2 cellular contexts compared by ENCODE assay signal in the genomic region with DNA sequence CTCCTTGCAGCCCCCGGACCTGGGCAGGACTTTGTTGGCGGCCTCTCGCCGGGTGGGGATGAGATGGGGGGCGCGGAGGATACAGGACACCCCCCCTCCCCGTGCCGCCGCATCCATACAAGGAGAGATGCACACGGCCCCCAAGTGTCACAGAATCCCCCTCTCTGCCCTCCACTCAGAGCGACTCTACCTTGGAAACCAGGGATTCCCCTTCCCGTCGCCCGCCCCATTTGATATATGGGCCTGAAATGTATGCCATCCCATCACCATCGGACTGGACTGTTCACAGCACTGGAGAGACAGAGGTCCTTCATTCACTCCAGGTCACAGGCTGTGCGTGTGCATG.
TF ChIP-seq lines count a peak whose summit lies in the region.

No MANE protein-coding gene starts in this region.

TF ChIP-seq in GM12878, 131 proteins besides CTCF, POLR2A, EP300 and RAD21:
- TF ChIP-seq NR2C1 (IDR thresholded peaks at IDR 0.05) (no peak), SIN3A (IDR thresholded peaks at IDR 0.05; ENCODE audit: low read depth, low read length) (no peak), ZNF207 (IDR thresholded peaks at IDR 0.05; ENCODE audit: borderline replicate concordance) (no peak), CHD1 (IDR thresholded peaks at IDR 0.05; ENCODE audit: low read depth, low read length) (no peak), RELA (IDR thresholded peaks at IDR 0.05; ENCODE audit: borderline replicate concordance, partially characterized antibody) (no peak), BCLAF1 (IDR thresholded peaks at IDR 0.05) (no peak), BHLHE40 (IDR thresholded peaks at IDR 0.05; ENCODE audit: borderline replicate concordance in 1 of 2, low read depth in 2 of 2, low read length in 1 of 2) (no peak), CEBPB (IDR thresholded peaks at IDR 0.05; ENCODE audit: borderline replicate concordance in 1 of 2, low read depth in 2 of 2, low read length in 2 of 2) (no peak), POU2F2 (IDR thresholded peaks at IDR 0.05; ENCODE audit: borderline replicate concordance, low read depth, low read length) (no peak), SP1 (IDR thresholded peaks at IDR 0.05; ENCODE audit: low read depth, low read length) (no peak), ESRRA (IDR thresholded peaks at IDR 0.05; ENCODE audit: low read length) (no peak), PML (IDR thresholded peaks at IDR 0.05; ENCODE audit: low read length) (no peak), MYB (IDR thresholded peaks at IDR 0.05; ENCODE audit: borderline replicate concordance, low read depth, low read length) (no peak)
- TF ChIP-seq, protein P1, sequence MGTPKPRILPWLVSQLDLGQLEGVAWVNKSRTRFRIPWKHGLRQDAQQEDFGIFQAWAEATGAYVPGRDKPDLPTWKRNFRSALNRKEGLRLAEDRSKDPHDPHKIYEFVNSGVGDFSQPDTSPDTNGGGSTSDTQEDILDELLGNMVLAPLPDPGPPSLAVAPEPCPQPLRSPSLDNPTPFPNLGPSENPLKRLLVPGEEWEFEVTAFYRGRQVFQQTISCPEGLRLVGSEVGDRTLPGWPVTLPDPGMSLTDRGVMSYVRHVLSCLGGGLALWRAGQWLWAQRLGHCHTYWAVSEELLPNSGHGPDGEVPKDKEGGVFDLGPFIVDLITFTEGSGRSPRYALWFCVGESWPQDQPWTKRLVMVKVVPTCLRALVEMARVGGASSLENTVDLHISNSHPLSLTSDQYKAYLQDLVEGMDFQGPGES (IDR thresholded peaks at IDR 0.05): no peak
- TF ChIP-seq, protein P2, sequence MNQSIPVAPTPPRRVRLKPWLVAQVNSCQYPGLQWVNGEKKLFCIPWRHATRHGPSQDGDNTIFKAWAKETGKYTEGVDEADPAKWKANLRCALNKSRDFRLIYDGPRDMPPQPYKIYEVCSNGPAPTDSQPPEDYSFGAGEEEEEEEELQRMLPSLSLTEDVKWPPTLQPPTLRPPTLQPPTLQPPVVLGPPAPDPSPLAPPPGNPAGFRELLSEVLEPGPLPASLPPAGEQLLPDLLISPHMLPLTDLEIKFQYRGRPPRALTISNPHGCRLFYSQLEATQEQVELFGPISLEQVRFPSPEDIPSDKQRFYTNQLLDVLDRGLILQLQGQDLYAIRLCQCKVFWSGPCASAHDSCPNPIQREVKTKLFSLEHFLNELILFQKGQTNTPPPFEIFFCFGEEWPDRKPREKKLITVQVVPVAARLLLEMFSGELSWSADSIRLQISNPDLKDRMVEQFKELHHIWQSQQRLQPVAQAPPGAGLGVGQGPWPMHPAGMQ (IDR thresholded peaks at IDR 0.05; ENCODE audit: borderline replicate concordance): no peak

TF ChIP-seq in liver, 16 proteins besides CTCF, POLR2A, EP300 and RAD21:
- TF ChIP-seq, protein P3, sequence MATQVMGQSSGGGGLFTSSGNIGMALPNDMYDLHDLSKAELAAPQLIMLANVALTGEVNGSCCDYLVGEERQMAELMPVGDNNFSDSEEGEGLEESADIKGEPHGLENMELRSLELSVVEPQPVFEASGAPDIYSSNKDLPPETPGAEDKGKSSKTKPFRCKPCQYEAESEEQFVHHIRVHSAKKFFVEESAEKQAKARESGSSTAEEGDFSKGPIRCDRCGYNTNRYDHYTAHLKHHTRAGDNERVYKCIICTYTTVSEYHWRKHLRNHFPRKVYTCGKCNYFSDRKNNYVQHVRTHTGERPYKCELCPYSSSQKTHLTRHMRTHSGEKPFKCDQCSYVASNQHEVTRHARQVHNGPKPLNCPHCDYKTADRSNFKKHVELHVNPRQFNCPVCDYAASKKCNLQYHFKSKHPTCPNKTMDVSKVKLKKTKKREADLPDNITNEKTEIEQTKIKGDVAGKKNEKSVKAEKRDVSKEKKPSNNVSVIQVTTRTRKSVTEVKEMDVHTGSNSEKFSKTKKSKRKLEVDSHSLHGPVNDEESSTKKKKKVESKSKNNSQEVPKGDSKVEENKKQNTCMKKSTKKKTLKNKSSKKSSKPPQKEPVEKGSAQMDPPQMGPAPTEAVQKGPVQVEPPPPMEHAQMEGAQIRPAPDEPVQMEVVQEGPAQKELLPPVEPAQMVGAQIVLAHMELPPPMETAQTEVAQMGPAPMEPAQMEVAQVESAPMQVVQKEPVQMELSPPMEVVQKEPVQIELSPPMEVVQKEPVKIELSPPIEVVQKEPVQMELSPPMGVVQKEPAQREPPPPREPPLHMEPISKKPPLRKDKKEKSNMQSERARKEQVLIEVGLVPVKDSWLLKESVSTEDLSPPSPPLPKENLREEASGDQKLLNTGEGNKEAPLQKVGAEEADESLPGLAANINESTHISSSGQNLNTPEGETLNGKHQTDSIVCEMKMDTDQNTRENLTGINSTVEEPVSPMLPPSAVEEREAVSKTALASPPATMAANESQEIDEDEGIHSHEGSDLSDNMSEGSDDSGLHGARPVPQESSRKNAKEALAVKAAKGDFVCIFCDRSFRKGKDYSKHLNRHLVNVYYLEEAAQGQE (IDR thresholded peaks at IDR 0.05): no peak
- TF ChIP-seq ZBTB33 (IDR thresholded peaks at IDR 0.05): no peak
- no peak for TF ChIP-seq HNF4A (conservative IDR thresholded peaks at IDR 0.05)
- TF ChIP-seq GABPA (IDR thresholded peaks at IDR 0.05 in 1 of 2, conservative IDR thresholded peaks at IDR 0.05 in 1 of 2): no peak
- no peak for TF ChIP-seq FOXA1 (IDR thresholded peaks at IDR 0.05)
- TF ChIP-seq RXRA (IDR thresholded peaks at IDR 0.05): no peak
- TF ChIP-seq, protein P4, sequence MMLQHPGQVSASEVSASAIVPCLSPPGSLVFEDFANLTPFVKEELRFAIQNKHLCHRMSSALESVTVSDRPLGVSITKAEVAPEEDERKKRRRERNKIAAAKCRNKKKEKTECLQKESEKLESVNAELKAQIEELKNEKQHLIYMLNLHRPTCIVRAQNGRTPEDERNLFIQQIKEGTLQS (IDR thresholded peaks at IDR 0.05): no peak
- TF ChIP-seq EGR1 (IDR thresholded peaks at IDR 0.05; ENCODE audit: low read depth in 2 of 2): no peak
